Comparison of ENCODE assay signal across 22 cellular contexts in the genomic region with DNA sequence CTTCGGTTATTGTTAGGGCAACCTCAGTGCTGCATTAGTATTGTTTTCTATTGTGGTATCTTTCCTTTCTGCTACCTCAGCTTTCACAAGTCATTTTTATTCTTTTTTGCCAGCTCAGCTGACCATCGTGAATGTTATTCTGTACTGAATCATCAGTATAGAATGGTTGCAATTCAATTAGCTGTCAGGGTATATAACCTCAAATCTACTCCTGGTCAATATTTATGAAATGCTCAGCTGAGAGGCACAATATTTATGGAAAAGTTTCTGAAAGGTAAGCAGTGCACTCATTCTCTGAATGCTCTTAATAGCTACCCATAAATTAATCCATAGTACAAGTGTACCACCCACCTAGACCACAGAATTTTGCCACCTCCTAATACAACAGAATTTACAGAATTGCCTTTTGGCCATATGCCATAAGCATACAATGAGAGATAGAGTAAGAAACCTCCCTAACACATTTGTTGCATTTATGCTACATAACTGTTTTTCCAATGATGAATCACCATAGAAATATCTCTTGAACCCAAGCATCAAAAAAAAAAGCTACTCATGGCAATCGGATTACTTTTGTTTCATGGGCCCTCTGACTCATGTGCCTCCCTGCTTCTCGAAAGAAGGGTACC.
DNase-seq lines count a peak whose midpoint lies in the region; ATAC-seq and TF ChIP-seq lines count a peak whose summit lies in the region.
"Had no signal": no experiment of that assay in that cellular context is flagged by ENCODE, and none has a peak within 500 bp of the region (broad histone marks: within the 10 kb centered on the region; RNA-seq: fewer than 3 reads in every experiment).

No MANE protein-coding gene starts in this region.

- no peaks in the 10 kb centered on the region for H3K9me3 ChIP-seq in H9 (ENCODE audit: control insufficient read depth, low read depth, low read length)
- H3K9me3 ChIP-seq: mucosa of descending colon, pancreas had no signal

- H3T11ph ChIP-seq in H9 (ENCODE audit: low read length), result no peak overlapping the region

- TF ChIP-seq CTCF in astrocyte of the spinal cord (IDR thresholded peaks at IDR 0.05; ENCODE audit: low read depth, low read length) (no peak), H9 (conservative IDR thresholded peaks at IDR 0.05) (no peak)

- no peaks in the 10 kb centered on the region for H3K27me3 Mint-ChIP-seq in H9 (ENCODE audit: low read depth)
- H3K27me3 Mint-ChIP-seq: activated CD8-positive, alpha-beta T cell treated with anti-CD3 and anti-CD28 coated beads for 36 hours; activated T-helper 17 cell treated with anti-CD3 and anti-CD28 coated beads, Interleukin-2, amount 50 U/mL, for 72 hours; stimulated activated naive B cell treated with anti-CD40 and anti-IgM and Interleukin-4, amounts not matched to agents 10 μg/mL and 1 μg/mL and 100 μg/mL, for 72 hours had no signal

- H3K27ac ChIP-seq in H9 (ENCODE audit: insufficient read length, low read depth, low read length), result no peak overlapping the region
- H3K27ac ChIP-seq: hepatocyte, pancreas, PC-9, spleen, WERI-Rb-1 had no signal

- H4K20me1 ChIP-seq in H9 (ENCODE audit: control insufficient read depth, insufficient read depth, insufficient read length), result no peaks in the 10 kb centered on the region

- no peak overlapping the region for H2BK5ac ChIP-seq in H9 (ENCODE audit: insufficient read length, low read length)

- H3K4me1 Mint-ChIP-seq in H9, result peaks cover 6 to 7% of the 10 kb centered on the region in 2 experiments
- H3K4me1 Mint-ChIP-seq: activated T-helper 17 cell treated with anti-CD3 and anti-CD28 coated beads, Interleukin-2, amount 50 U/mL, for 72 hours; stimulated activated naive B cell treated with anti-CD40 and anti-IgM and Interleukin-4, amounts not matched to agents 10 μg/mL and 1 μg/mL and 100 μg/mL, for 72 hours had no signal

- no peak overlapping the region for H3K14ac ChIP-seq in H9 (ENCODE audit: insufficient read depth, low read length)

- no peak overlapping the region for H2BK15ac ChIP-seq in H9 (ENCODE audit: low read depth, low read length)

- H3K79me1 ChIP-seq in H9 (ENCODE audit: insufficient read depth, low read depth, low read length, poor library complexity, severe bottlenecking), result no peaks in the 10 kb centered on the region

- no peak overlapping the region for H4K91ac ChIP-seq in H9 (ENCODE audit: insufficient read length, low read depth, low read length)

- H3K23me2 ChIP-seq in H9 (ENCODE audit: insufficient read length, low read depth, low read length, poor library complexity, severe bottlenecking), result no peaks in the 10 kb centered on the region

- H2BK120ac ChIP-seq in H9 (ENCODE audit: low read depth, low read length, poor library complexity, severe bottlenecking), result no peak overlapping the region

- no peak overlapping the region for H3K4me3 ChIP-seq in astrocyte of the spinal cord (ENCODE audit: low read depth, low read length)
- H3K4me3 ChIP-seq: hepatocyte, mucosa of descending colon, pancreas, PC-9, spleen had no signal

- H2AFZ ChIP-seq in H9 (ENCODE audit: low read length), result no peak overlapping the region
- H2AFZ ChIP-seq: hepatocyte, PC-9 had no signal

- H3K4ac ChIP-seq in H9 (ENCODE audit: low read depth, low read length), result no peak overlapping the region

- H3K4me2 ChIP-seq in H9 (ENCODE audit: insufficient read depth, insufficient read length, low read length), result no peak overlapping the region
- H3K4me2 ChIP-seq: hepatocyte, PC-9 had no signal

- no peak overlapping the region for H2AK5ac ChIP-seq in H9 (ENCODE audit: insufficient read length, low read length)

- no peaks in the 10 kb centered on the region for H3K79me2 ChIP-seq in H9 (ENCODE audit: insufficient read depth, low read length)
- H3K79me2 ChIP-seq: hepatocyte had no signal

- H3K18ac ChIP-seq in H9 (ENCODE audit: insufficient read length, low read depth, low read length), result no peak overlapping the region

- no peak overlapping the region for H2BK20ac ChIP-seq in H9 (ENCODE audit: low read depth, low read length, poor library complexity, severe bottlenecking)

- DNase-seq in Caki2 (ENCODE audit: low read depth) (peak; percentile 67), LHCN-M2 (ENCODE audit: low read depth) (peak; percentile 71), astrocyte of the spinal cord (ENCODE audit: low read depth, low spot score) (peak; percentile 88), kidney tubule cell (ENCODE audit: low spot score) (peak; percentile 44), ACHN (no peak), activated T-cell treated with anti-CD3 and anti-CD28 coated beads for 4 hours (no peak), H9 (no peak)
- DNase-seq: activated CD8-positive, alpha-beta T cell treated with anti-CD3 and anti-CD28 coated beads for 36 hours; COR-L47; cortex of kidney; left colon; mucosa of descending colon; NCI-H1930; NCI-H526 treated with DMSO at 0.1 percent for 48 hours; pancreas; PC-9; spleen; stimulated activated naive B cell treated with anti-CD40 and anti-IgM and Interleukin-4, amounts not matched to agents 10 μg/mL and 1 μg/mL and 100 μg/mL, for 72 hours; WERI-Rb-1 had no signal

- no peak overlapping the region for H3K56ac ChIP-seq in H9 (ENCODE audit: insufficient read length, low read depth, low read length)

- H3K36me3 Mint-ChIP-seq in H9 (ENCODE audit: insufficient read depth in 1 of 3, low read depth in 3 of 3), result no peaks in the 10 kb centered on the region
- H3K36me3 Mint-ChIP-seq: stimulated activated naive B cell treated with anti-CD40 and anti-IgM and Interleukin-4, amounts not matched to agents 10 μg/mL and 1 μg/mL and 100 μg/mL, for 72 hours had no signal

- WGBS in H9 (ENCODE audit: extremely low coverage, insufficient read length, low lambda C conversion rate), result no CpG with 5 or more reads among the region's 4 CpGs

- no peak overlapping the region for H4K8ac ChIP-seq in H9 (replicated peaks; ENCODE audit: insufficient read length, low read depth, low read length)

- in situ Hi-C loops in Caki2 (cut with HindIII; ENCODE audit: low pct_unique_long_range_greater_than_20kb, low sequenced_read_pairs), result no loop called here
- in situ Hi-C loops in astrocyte of the spinal cord (cut with HindIII; ENCODE audit: low sequenced_read_pairs), result no loop called here
- in situ Hi-C loops in ACHN (cut with HindIII; ENCODE audit: low pct_ligation_motif_present, low pct_unique_long_range_greater_than_20kb, low sequenced_read_pairs), result no loop called here

- H3K27me3 ChIP-seq in H9 (ENCODE audit: insufficient read depth, low read length), result no peaks in the 10 kb centered on the region
- H3K27me3 ChIP-seq: hepatocyte, pancreas, spleen had no signal

- no peak overlapping the region for H3K27ac Mint-ChIP-seq in H9
- H3K27ac Mint-ChIP-seq: activated CD8-positive, alpha-beta T cell treated with anti-CD3 and anti-CD28 coated beads for 36 hours; activated T-helper 17 cell treated with anti-CD3 and anti-CD28 coated beads, Interleukin-2, amount 50 U/mL, for 72 hours; stimulated activated naive B cell treated with anti-CD40 and anti-IgM and Interleukin-4, amounts not matched to agents 10 μg/mL and 1 μg/mL and 100 μg/mL, for 72 hours had no signal

- no peak for ATAC-seq in GM18868 (IDR thresholded peaks at IDR 0.05; ENCODE audit: unreplicated experiment)
- ATAC-seq: activated CD8-positive, alpha-beta T cell treated with anti-CD3 and anti-CD28 coated beads for 36 hours; activated T-helper 17 cell treated with anti-CD3 and anti-CD28 coated beads, Interleukin-2, amount 50 U/mL, for 72 hours; left colon; mucosa of descending colon; pancreas; stimulated activated naive B cell treated with anti-CD40 and anti-IgM and Interleukin-4, amounts not matched to agents 10 μg/mL and 1 μg/mL and 100 μg/mL, for 72 hours had no signal

- no peak overlapping the region for H3K4me3 Mint-ChIP-seq in H9
- H3K4me3 Mint-ChIP-seq: activated CD8-positive, alpha-beta T cell treated with anti-CD3 and anti-CD28 coated beads for 36 hours; activated T-helper 17 cell treated with anti-CD3 and anti-CD28 coated beads, Interleukin-2, amount 50 U/mL, for 72 hours; stimulated activated naive B cell treated with anti-CD40 and anti-IgM and Interleukin-4, amounts not matched to agents 10 μg/mL and 1 μg/mL and 100 μg/mL, for 72 hours had no signal

- peaks cover 2% of the 10 kb centered on the region; the same call in 1 of the 2 replicates for H3K4me1 ChIP-seq in H9 (ENCODE audit: insufficient read depth, low read length)
- H3K4me1 ChIP-seq: pancreas, spleen had no signal

- no peak overlapping the region for H4K5ac ChIP-seq in H9 (ENCODE audit: insufficient read length, low read depth, low read length)

- H3K9me3 Mint-ChIP-seq in H9, result no peaks in the 10 kb centered on the region
- H3K9me3 Mint-ChIP-seq: activated T-helper 17 cell treated with anti-CD3 and anti-CD28 coated beads, Interleukin-2, amount 50 U/mL, for 72 hours had no signal

- H3K23ac ChIP-seq in H9 (ENCODE audit: insufficient read length, low read depth, low read length), result no peak overlapping the region

- no peak overlapping the region for H3K9ac ChIP-seq in H9 (ENCODE audit: extremely low read depth, insufficient read length, low read length)

- no peak overlapping the region for H2BK12ac ChIP-seq in H9 (ENCODE audit: insufficient read length, low read depth, low read length)

Comparison
In these comparisons a context has a peak if more than half of its experiments do, and no peak if none do; other contexts are left out.
1. DNase-seq: peak in Caki2 (single experiment), LHCN-M2 (single experiment), astrocyte of the spinal cord (single experiment) and kidney tubule cell (single experiment); none in ACHN (single experiment), activated T-cell treated with anti-CD3 and anti-CD28 coated beads for 4 hours (single experiment) and H9 (single experiment).